In the genomic region with DNA sequence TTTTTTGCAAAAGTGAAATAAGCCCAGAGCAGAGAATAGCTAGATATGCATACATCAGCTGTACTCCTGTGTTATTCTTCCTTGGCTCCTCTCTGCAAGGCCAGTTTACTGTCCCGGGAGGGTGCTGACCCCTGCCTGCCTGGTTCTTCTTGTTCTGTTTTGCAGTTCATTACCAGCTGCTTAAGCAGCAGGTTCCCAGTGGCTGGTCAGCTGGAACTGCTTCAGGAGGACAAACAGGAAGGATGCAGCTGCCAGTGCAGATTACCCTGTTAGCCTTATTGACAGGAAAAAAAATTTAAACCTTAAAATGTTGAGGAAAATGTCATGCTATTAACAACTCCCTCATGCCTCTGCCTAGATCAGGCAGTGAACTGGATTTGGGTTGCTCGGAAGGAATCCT, we compare ENCODE assay signal across 13 cellular contexts. TPM values are rescaled to one million over a fixed set of nuclear protein-coding genes. Genes with fewer than 3 reads are reported as not detected.
DNase-seq lines count a peak whose midpoint lies in the region; ATAC-seq, FAIRE-seq and TF ChIP-seq lines count a peak whose summit lies in the region.
"Had no signal": no experiment of that assay in that cellular context is flagged by ENCODE, and none has a peak within 500 bp of the region (broad histone marks: within the 10 kb centered on the region; RNA-seq: fewer than 3 reads in every experiment).

No MANE protein-coding gene starts in this region.

- H3K4me2 ChIP-seq in BLaER1 treated with 17β-estradiol and CSF1 and Interleukin-3, amounts not matched to agents 10 nM and 100 nM = peak overlapping the region; percentile 37 to 90 (median 77)
- no peak overlapping the region for H3K4me2 ChIP-seq in PC-9

- H2AFZ ChIP-seq in PC-9 = no peak overlapping the region

- H3K27me3 Mint-ChIP-seq in naive thymus-derived CD4-positive, alpha-beta T cell = no peaks in the 10 kb centered on the region

- no peaks in the 10 kb centered on the region for H3K9me3 Mint-ChIP-seq in naive thymus-derived CD4-positive, alpha-beta T cell
- H3K9me3 Mint-ChIP-seq: activated T-cell treated with anti-CD3 and anti-CD28 coated beads, Interleukin-2, amount 50 U/mL, for 4 hours had no signal

- WGBS in body of pancreas, 2 donors = 54 to 57% methylated on average over 2 of the region's 2 CpGs

- no TSS peak for BruUV-seq in PC-9 (replicated peaks; lab: Mats Ljungman, UMichigan)

- peaks cover 24 to 38% (median 33%) of the 10 kb centered on the region in 10 experiments for H3K4me1 ChIP-seq in BLaER1 treated with 17β-estradiol and CSF1 and Interleukin-3, amounts not matched to agents 10 nM and 100 nM
- H3K4me1 ChIP-seq in PC-9 (replicated peaks; ENCODE audit: insufficient read depth) (no peaks in the 10 kb centered on the region), body of pancreas (no peaks in the 10 kb centered on the region)
- H3K4me1 ChIP-seq in naive thymus-derived CD4-positive, alpha-beta T cell (ENCODE audit: control insufficient read depth in 2 of 2, insufficient read depth in 2 of 2, low read length in 2 of 2) = no peaks in the 10 kb centered on the region

- no peaks in the 10 kb centered on the region for H4K20me1 ChIP-seq in BLaER1 treated with 17β-estradiol and CSF1 and Interleukin-3, amounts not matched to agents 10 nM and 100 nM
- no peaks in the 10 kb centered on the region for H4K20me1 ChIP-seq in PC-9 (ENCODE audit: insufficient read depth)

- CTCF ChIA-PET in PC-9 (lab: Charles Lee) = interaction anchor here (1.6 kb wide), 1 partner anchor 16 kb away, joined by 5 read pairs; a partner anchor contains a TSS
- CTCF ChIA-PET in naive thymus-derived CD4-positive, alpha-beta T cell (lab: Charles Lee) = interaction anchor here (1.2 kb wide), 1 partner anchor 16 kb away, joined by 6 read pairs; a partner anchor contains a TSS

- H3K9ac ChIP-seq in BLaER1 treated with 17β-estradiol and CSF1 and Interleukin-3, amounts not matched to agents 10 nM and 100 nM = peak overlapping the region in 7 of 11 experiments; percentile 0 to 50 (median 34); a peak in 7 of 22 replicates

- no peaks in the 10 kb centered on the region for H3K27me3 ChIP-seq in BLaER1 treated with 17β-estradiol and CSF1 and Interleukin-3, amounts not matched to agents 10 nM and 100 nM
- H3K27me3 ChIP-seq in PC-9 (ENCODE audit: insufficient read depth, low read depth) (no peaks in the 10 kb centered on the region), body of pancreas (no peaks in the 10 kb centered on the region)
- no peaks in the 10 kb centered on the region for H3K27me3 ChIP-seq in naive thymus-derived CD4-positive, alpha-beta T cell (ENCODE audit: control insufficient read depth in 2 of 2, insufficient read depth in 2 of 2, low read length in 2 of 2)
- H3K27me3 ChIP-seq: Peyer's patch had no signal

- DNase-seq in NAMALWA (ENCODE audit: low spot score) (peak; percentile 28), dermis blood vessel endothelial cell (peak; percentile 69), myocyte (ENCODE audit: low read depth) (peak; percentile 57), PC-9 (no peak), GM12891 (ENCODE audit: insufficient read length, low spot score) (no peak), body of pancreas (no peak)
- no peak for DNase-seq in naive thymus-derived CD4-positive, alpha-beta T cell
- DNase-seq: activated T-cell treated with anti-CD3 and anti-CD28 coated beads, Interleukin-2, amount 50 U/mL, for 4 hours; hippocampal formation; NCI-H1694; small intestine had no signal

- peak overlapping the region in 5 of 11 experiments; percentile 3 to 49 (median 24); a peak in 7 of 22 replicates for H3K27ac ChIP-seq in BLaER1 treated with 17β-estradiol and CSF1 and Interleukin-3, amounts not matched to agents 10 nM and 100 nM
- H3K27ac ChIP-seq in PC-9 = no peak overlapping the region
- no peak overlapping the region for H3K27ac ChIP-seq in body of pancreas
- H3K27ac ChIP-seq in naive thymus-derived CD4-positive, alpha-beta T cell (ENCODE audit: low read depth, low read length) = no peak overlapping the region
- H3K27ac ChIP-seq: Peyer's patch had no signal

- no peaks in the 10 kb centered on the region for H3K79me2 ChIP-seq in PC-9 (ENCODE audit: low read depth)

- peak overlapping the region in 1 of 9 donors; percentile 26 for H3K27ac Mint-ChIP-seq in naive thymus-derived CD4-positive, alpha-beta T cell

- intact Hi-C loops in PC-9 (cut with micrococcal nuclease; ENCODE audit: unreplicated experiment) = no loop called here
- intact Hi-C loops in body of pancreas (cut with DNase I) = no loop called here
- intact Hi-C loops in naive thymus-derived CD4-positive, alpha-beta T cell (cut with micrococcal nuclease) = no loop called here

- no peaks in the 10 kb centered on the region; the same call in 1 of the 2 replicates for H3K9me2 ChIP-seq in PC-9 (ENCODE audit: insufficient read depth)

- no peak overlapping the region for H3K4me3 Mint-ChIP-seq in naive thymus-derived CD4-positive, alpha-beta T cell
- H3K4me3 Mint-ChIP-seq: activated T-cell treated with anti-CD3 and anti-CD28 coated beads, Interleukin-2, amount 50 U/mL, for 4 hours had no signal

- no peaks in the 10 kb centered on the region for H3K36me3 ChIP-seq in BLaER1 treated with 17β-estradiol and CSF1 and Interleukin-3, amounts not matched to agents 10 nM and 100 nM
- H3K36me3 ChIP-seq in PC-9 (ENCODE audit: low read depth) (no peaks in the 10 kb centered on the region), body of pancreas (replicated peaks in 1 of 2; ENCODE audit: insufficient read depth in 1 of 2, low read depth in 2 of 2) (no peaks in the 10 kb centered on the region)
- no peaks in the 10 kb centered on the region for H3K36me3 ChIP-seq in naive thymus-derived CD4-positive, alpha-beta T cell (ENCODE audit: control insufficient read depth in 2 of 3, insufficient read depth in 3 of 3, low read length in 3 of 3)
- H3K36me3 ChIP-seq: Peyer's patch had no signal

- no peak for FAIRE-seq in GM12891 (lab: Jason Lieb, UNC)
- FAIRE-seq: small intestine had no signal

- no peaks in the 10 kb centered on the region for H3K36me3 Mint-ChIP-seq in naive thymus-derived CD4-positive, alpha-beta T cell

- TF ChIP-seq POLR2A in GM12891 (IDR thresholded peaks at IDR 0.05; ENCODE audit: low read depth, low read length) (no peak), body of pancreas (IDR thresholded peaks at IDR 0.05) (no peak)

- H3F3A ChIP-seq in PC-9 (ENCODE audit: insufficient read depth, low read depth) = no peaks in the 10 kb centered on the region

- no peak overlapping the region for H3K4me3 ChIP-seq in BLaER1 treated with 17β-estradiol and CSF1 and Interleukin-3, amounts not matched to agents 10 nM and 100 nM
- H3K4me3 ChIP-seq in PC-9 (no peak overlapping the region), body of pancreas (no peak overlapping the region)
- no peak overlapping the region for H3K4me3 ChIP-seq in naive thymus-derived CD4-positive, alpha-beta T cell (ENCODE audit: low read length)
- H3K4me3 ChIP-seq: Peyer's patch had no signal

- POLR2A ChIA-PET in PC-9 (lab: Charles Lee; ENCODE audit: unreplicated experiment) = interaction anchor here (0.7 kb wide), 1 partner anchor 120 kb away, joined by 3 read pairs; no protein-coding TSS in a partner anchor
- POLR2A ChIA-PET in naive thymus-derived CD4-positive, alpha-beta T cell (lab: Charles Lee) = interaction anchor here (0.7 to 1.3 kb wide), 2 partner anchors 15 to 19 kb away, joined by 3 to 4 read pairs; no protein-coding TSS in a partner anchor

- peaks cover 0 to 25% (median 0%) of the 10 kb centered on the region in 7 donors for H3K4me1 Mint-ChIP-seq in naive thymus-derived CD4-positive, alpha-beta T cell

- TF ChIP-seq CTCF in PC-9 (conservative IDR thresholded peaks at IDR 0.05) = no peak
- no peak for TF ChIP-seq CTCF in body of pancreas (IDR thresholded peaks at IDR 0.05)

- no peak for ATAC-seq in body of pancreas
- ATAC-seq in naive thymus-derived CD4-positive, alpha-beta T cell = no peak
- ATAC-seq: activated T-cell treated with anti-CD3 and anti-CD28 coated beads, Interleukin-2, amount 50 U/mL, for 4 hours had no signal

- no peaks in the 10 kb centered on the region for H3K9me3 ChIP-seq in BLaER1 treated with 17β-estradiol and CSF1 and Interleukin-3, amounts not matched to agents 10 nM and 100 nM (replicated peaks in 1 of 11)
- no peaks in the 10 kb centered on the region for H3K9me3 ChIP-seq in PC-9 (ENCODE audit: insufficient read depth, low read depth)
- no peaks in the 10 kb centered on the region for H3K9me3 ChIP-seq in body of pancreas
- no peaks in the 10 kb centered on the region for H3K9me3 ChIP-seq in naive thymus-derived CD4-positive, alpha-beta T cell (ENCODE audit: control insufficient read depth in 2 of 3, low read length in 3 of 3)
- H3K9me3 ChIP-seq: Peyer's patch had no signal

TF ChIP-seq in GM12891, 5 proteins besides CTCF, POLR2A, EP300 and RAD21:
- TF ChIP-seq POU2F2 (IDR thresholded peaks at IDR 0.05; ENCODE audit: low read depth, low read length) (no peak), POLR2AphosphoS5 (IDR thresholded peaks at IDR 0.05; ENCODE audit: low read depth, low read length) (no peak), TAF1 (IDR thresholded peaks at IDR 0.05; ENCODE audit: low read depth, low read length) (no peak), SPI1 (IDR thresholded peaks at IDR 0.05; ENCODE audit: low read depth, low read length) (no peak), PAX5 (IDR thresholded peaks at IDR 0.05; ENCODE audit: insufficient read depth, low read length, severe bottlenecking) (no peak)

RNA-seq across cellular contexts. Expression of a gene that starts 16.0 kb away (rescaled TPM):
- total RNA-seq in dermis blood vessel endothelial cell (9.0 and 16.1 TPM in 2 replicates), myocyte (8.3 and 11.0 TPM in 2 replicates), PC-9 (2021) (9.4 and 10.6 TPM in 2 replicates), body of pancreas (1 to 10 TPM; 8.6 to 9.9 TPM)
- 4.8 TPM for polyA plus RNA-seq in myocyte (2012)
- polyA plus RNA-seq in GM12891 (2012; ENCODE audit: low read depth, missing spikeins) = 1.7 TPM
- 10 to 100 TPM; 15.5 to 27.0 (median 20.2) TPM for total RNA-seq in naive thymus-derived CD4-positive, alpha-beta T cell
- polyA plus RNA-seq in naive thymus-derived CD4-positive, alpha-beta T cell = 1 to 10 TPM; 2.7 to 8.0 TPM

Comparison
In these comparisons a context has a peak if more than half of its experiments do, and no peak if none do; other contexts are left out.
1. DNase-seq: peak in NAMALWA (single experiment), dermis blood vessel endothelial cell (single experiment) and myocyte (single experiment); none in PC-9 (0 of 2), GM12891 (single experiment), body of pancreas (0 of 4) and naive thymus-derived CD4-positive, alpha-beta T cell (0 of 9).